33 cellular contexts compared by ENCODE assay signal in the genomic region with DNA sequence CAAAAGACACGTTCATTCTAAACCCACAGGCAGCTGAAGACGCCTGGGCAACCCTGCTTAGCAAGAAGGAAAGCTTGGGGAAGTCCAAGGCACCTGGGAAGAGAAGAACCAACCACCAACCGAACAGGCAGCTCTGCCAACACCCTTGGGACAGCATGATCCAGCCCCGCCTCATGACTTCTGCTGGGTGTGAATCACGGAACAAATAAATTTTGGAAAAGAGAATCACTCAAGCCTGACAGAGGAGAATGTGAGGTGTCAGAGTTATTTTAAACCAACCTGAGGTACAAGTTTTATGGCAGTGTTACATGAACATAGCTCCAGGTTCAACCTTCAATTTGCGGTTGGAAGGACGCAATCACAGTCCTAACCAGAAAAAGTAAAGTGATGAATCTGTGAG. TPM values are rescaled to one million over a fixed set of nuclear protein-coding genes. Genes with fewer than 3 reads are reported as not detected.
"Had no signal": no experiment of that assay in that cellular context is flagged by ENCODE, and none has a peak within 500 bp of the region (broad histone marks: within the 10 kb centered on the region; RNA-seq: fewer than 3 reads in every experiment).

No MANE protein-coding gene starts in this region.

- H3K4me3 Mint-ChIP-seq: activated B cell treated with CpG ODN at 0.5 μM for 24 hours; activated CD4-positive, alpha-beta T cell treated with anti-CD3 and anti-CD28 coated beads for 36 hours; activated T-cell treated with anti-CD3 and anti-CD28 coated beads, Interleukin-2, amount 50 U/mL, for 24 hours; activated T-helper 17 cell treated with anti-CD3 and anti-CD28 coated beads, Interleukin-2, amount 50 U/mL, for 72 hours; immature natural killer cell; natural killer cell treated with Interleukin-12 subunit alpha and Interleukin-12 subunit beta and Interleukin-15 and Interleukin-18, amount 100 ng/mL, for 72 hours; stimulated activated effector memory CD8-positive, alpha-beta T cell treated with anti-CD3 and anti-CD28 coated beads, Interleukin-12 subunit alpha, Interleukin-12 subunit beta, amount 100 ng/mL, for 72 hours; stimulated activated naive CD8-positive, alpha-beta T cell treated with anti-CD3 and anti-CD28 coated beads, Interleukin-15, amount 100 ng/mL, for 72 hours had no signal

- H3K9me3 ChIP-seq: neutrophil, ovary, right lobe of liver had no signal

- ATAC-seq: activated CD4-positive, alpha-beta T cell treated with anti-CD3 and anti-CD28 coated beads for 36 hours; activated naive CD4-positive, alpha-beta T cell treated with anti-CD3 and anti-CD28 coated beads, Interleukin-2, amount 50 U/mL, for 72 hours; activated T-helper 17 cell treated with anti-CD3 and anti-CD28 coated beads, Interleukin-2, amount 50 U/mL, for 72 hours; natural killer cell treated with Interleukin-12 subunit alpha and Interleukin-12 subunit beta and Interleukin-15 and Interleukin-18, amount 100 ng/mL, for 72 hours; right lobe of liver; stimulated activated effector memory CD8-positive, alpha-beta T cell treated with anti-CD3 and anti-CD28 coated beads, Interleukin-12 subunit alpha, Interleukin-12 subunit beta, amount 100 ng/mL, for 72 hours; stimulated activated naive CD8-positive, alpha-beta T cell treated with anti-CD3 and anti-CD28 coated beads, Interleukin-15, amount 100 ng/mL, for 72 hours had no signal

- H3K27ac ChIP-seq: ascending aorta, brain microvascular endothelial cell, hepatocyte, left ventricle myocardium inferior, neutrophil, ovary, right lobe of liver, transverse colon, vagina had no signal

- DNase-seq: activated B cell treated with CpG ODN at 0.5 μM for 24 hours; activated CD4-positive, alpha-beta T cell treated with anti-CD3 and anti-CD28 coated beads for 36 hours; activated CD4-positive, alpha-beta T cell treated with anti-CD3 and anti-CD28 coated beads, Interleukin-2, amount 50 U/mL, for 4 hours; activated CD8-positive, alpha-beta memory T cell treated with anti-CD3 and anti-CD28 coated beads for 24 hours; activated CD8-positive, alpha-beta memory T cell treated with anti-CD3 and anti-CD28 coated beads, Interleukin-2, amount 50 U/mL, for 4 hours; activated T-cell treated with anti-CD3 and anti-CD28 coated beads, Interleukin-2, amount 50 U/mL, for 24 hours; brain microvascular endothelial cell; central memory CD4-positive, alpha-beta T cell; dermis blood vessel endothelial cell; effector CD8-positive, alpha-beta T cell; foreskin melanocyte; glutamatergic neuron; immature natural killer cell; kidney glomerular epithelial cell; left ventricle myocardium inferior; ovary; right lobe of liver; stimulated activated CD4-positive, alpha-beta T cell treated with anti-CD3 and anti-CD28 coated beads, Interleukin-2, amount 100 ng/mL, for 24 hours; stimulated activated naive CD8-positive, alpha-beta T cell treated with anti-CD3 and anti-CD28 coated beads, Interleukin-15, amount 100 ng/mL, for 72 hours; T-helper 9 cell; transverse colon had no signal

- H3K4me1 Mint-ChIP-seq: activated B cell treated with CpG ODN at 0.5 μM for 24 hours; activated CD4-positive, alpha-beta T cell treated with anti-CD3 and anti-CD28 coated beads for 36 hours; activated T-helper 17 cell treated with anti-CD3 and anti-CD28 coated beads, Interleukin-2, amount 50 U/mL, for 72 hours; immature natural killer cell; stimulated activated effector memory CD8-positive, alpha-beta T cell treated with anti-CD3 and anti-CD28 coated beads, Interleukin-12 subunit alpha, Interleukin-12 subunit beta, amount 100 ng/mL, for 72 hours; stimulated activated naive CD8-positive, alpha-beta T cell treated with anti-CD3 and anti-CD28 coated beads, Interleukin-15, amount 100 ng/mL, for 72 hours had no signal

- H3K4me1 ChIP-seq: ascending aorta, left ventricle myocardium inferior, right lobe of liver, transverse colon, vagina had no signal

- H3K4me3 ChIP-seq: ascending aorta, hepatocyte, left ventricle myocardium inferior, ovary, right lobe of liver, skin epidermis, transverse colon, vagina had no signal

- H3K27ac Mint-ChIP-seq: activated B cell treated with CpG ODN at 0.5 μM for 24 hours; activated CD4-positive, alpha-beta T cell treated with anti-CD3 and anti-CD28 coated beads for 36 hours; activated naive CD4-positive, alpha-beta T cell treated with anti-CD3 and anti-CD28 coated beads, Interleukin-2, amount 50 U/mL, for 72 hours; activated T-cell treated with anti-CD3 and anti-CD28 coated beads, Interleukin-2, amount 50 U/mL, for 24 hours; activated T-helper 17 cell treated with anti-CD3 and anti-CD28 coated beads, Interleukin-2, amount 50 U/mL, for 72 hours; immature natural killer cell; natural killer cell treated with Interleukin-12 subunit alpha and Interleukin-12 subunit beta and Interleukin-15 and Interleukin-18, amount 100 ng/mL, for 72 hours; stimulated activated effector memory CD8-positive, alpha-beta T cell treated with anti-CD3 and anti-CD28 coated beads, Interleukin-12 subunit alpha, Interleukin-12 subunit beta, amount 100 ng/mL, for 72 hours; stimulated activated naive CD8-positive, alpha-beta T cell treated with anti-CD3 and anti-CD28 coated beads, Interleukin-15, amount 100 ng/mL, for 72 hours had no signal

- H3K36me3 ChIP-seq: ascending aorta, brain microvascular endothelial cell, left ventricle myocardium inferior, neutrophil, ovary, right lobe of liver, transverse colon, vagina had no signal

- H3K27me3 ChIP-seq: ascending aorta, brain microvascular endothelial cell, neutrophil, ovary, right lobe of liver, vagina had no signal

RNA-seq across cellular contexts. Expression of gene PADI4, which starts 10.0 kb away (rescaled TPM):
- total RNA-seq: ascending aorta, dermis blood vessel endothelial cell, endothelial cell of umbilical vein, hepatocyte, transverse colon had no signal

RNA-seq across cellular contexts. Expression of gene PADI3, which starts 49.1 kb away (rescaled TPM):
- total RNA-seq: activated B cell treated with CpG ODN at 0.5 μM for 24 hours; activated CD4-positive, alpha-beta T cell treated with anti-CD3 and anti-CD28 coated beads for 36 hours; activated naive CD4-positive, alpha-beta T cell treated with anti-CD3 and anti-CD28 coated beads, Interleukin-2, amount 50 U/mL, for 72 hours; activated T-helper 17 cell treated with anti-CD3 and anti-CD28 coated beads, Interleukin-2, amount 50 U/mL, for 72 hours; ascending aorta; dermis blood vessel endothelial cell; endothelial cell of umbilical vein; hepatocyte; left ventricle myocardium inferior; natural killer cell treated with Interleukin-12 subunit alpha and Interleukin-12 subunit beta and Interleukin-15 and Interleukin-18, amount 100 ng/mL, for 72 hours; ovary; right lobe of liver; T-helper 1 cell treated with Interleukin-12 subunit alpha and Interleukin-12 subunit beta and Interleukin-4 antibody, amounts not matched to agents 30 ng/mL and 1 ng/mL, for 36 hours; temporal lobe; transverse colon had no signal
